ENCODE assay signal across 23 cellular contexts in genomic region chr4:5128569-5128968, GRCh38.
"Had no signal": no experiment of that assay in that cellular context is flagged by ENCODE, and none has a peak within 500 bp of the region (broad histone marks: within the 10 kb centered on the region; RNA-seq: fewer than 3 reads in every experiment).

No MANE protein-coding gene starts in this region.

- DNase-seq: activated CD4-positive, alpha-beta T cell treated with anti-CD3 and anti-CD28 coated beads for 1 hour; activated CD4-positive, alpha-beta T cell treated with anti-CD3 and anti-CD28 coated beads, Interleukin-2, amount 50 U/mL, for 1 hour; activated effector memory CD4-positive, alpha-beta T cell treated with Interleukin-2 at 50 U/mL for 16 hours; activated naive CD4-positive, alpha-beta T cell treated with anti-CD3 and anti-CD28 coated beads, Interleukin-2, amount 10 ng/mL, durations not matched to agents 7 days and 5 days; activated T-cell treated with anti-CD3 and anti-CD28 coated beads, Interleukin-2, amount 50 U/mL, for 24 hours; cerebellar nuclear complex; heart left ventricle; left cardiac atrium; mesendoderm; naive thymus-derived CD8-positive, alpha-beta T cell; ovary; small intestine; stimulated activated CD4-positive, alpha-beta T cell treated with anti-CD3 and anti-CD28 coated beads, Interleukin-2, amount 100 ng/mL, for 24 hours; stimulated activated naive CD8-positive, alpha-beta T cell treated with anti-CD3 and anti-CD28 coated beads, Interleukin-15, amount 100 ng/mL, for 72 hours; T-helper 1 cell had no signal

- H3K4me3 ChIP-seq: coronary artery, gastroesophageal sphincter, heart left ventricle, neural progenitor cell, ovary, suprapubic skin, tibial nerve had no signal

- H3K36me3 ChIP-seq: gastroesophageal sphincter, heart left ventricle, neural progenitor cell, ovary, suprapubic skin, tibial nerve had no signal

- H3K27ac ChIP-seq: coronary artery, epithelial cell of prostate, gastroesophageal sphincter, heart left ventricle, neural progenitor cell, ovary, suprapubic skin, tibial nerve had no signal

- H3K4me1 ChIP-seq: gastroesophageal sphincter, heart left ventricle, suprapubic skin, tibial nerve had no signal

- H3K27me3 ChIP-seq: gastroesophageal sphincter, neural progenitor cell, ovary, suprapubic skin, tibial nerve had no signal

- H3K9me3 ChIP-seq: ovary, suprapubic skin had no signal

- ATAC-seq: gastroesophageal sphincter; heart left ventricle; naive thymus-derived CD8-positive, alpha-beta T cell; sciatic nerve; stimulated activated effector memory CD8-positive, alpha-beta T cell treated with anti-CD3 and anti-CD28 coated beads, Interleukin-12 subunit alpha, Interleukin-12 subunit beta, amount 100 ng/mL, for 72 hours; stimulated activated naive CD8-positive, alpha-beta T cell treated with anti-CD3 and anti-CD28 coated beads, Interleukin-15, amount 100 ng/mL, for 72 hours had no signal

- H3K9ac ChIP-seq: neural progenitor cell had no signal
